24 cellular contexts compared by ENCODE assay signal in the genomic region with DNA sequence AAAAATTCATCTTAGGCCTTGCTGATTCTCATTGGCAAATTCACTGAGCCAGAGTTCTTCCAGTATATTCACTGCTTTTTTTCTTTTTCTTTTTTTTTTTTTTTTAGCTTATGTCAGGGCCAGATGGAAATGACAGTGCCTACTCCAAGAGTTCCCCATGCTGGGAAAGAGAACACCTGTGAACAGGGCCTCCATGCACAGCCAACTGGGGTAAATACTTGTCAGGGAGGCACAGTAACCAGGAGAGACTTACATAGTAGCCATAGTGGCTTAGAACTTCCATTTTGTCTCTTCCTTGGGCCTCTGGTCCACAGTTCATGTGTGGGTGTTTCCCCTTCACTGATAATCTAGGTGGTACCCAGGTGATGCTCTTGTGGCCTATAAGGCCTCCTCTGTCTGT. TPM values are rescaled to one million over a fixed set of nuclear protein-coding genes. Genes with fewer than 3 reads are reported as not detected.
"Had no signal": no experiment of that assay in that cellular context is flagged by ENCODE, and none has a peak within 500 bp of the region (broad histone marks: within the 10 kb centered on the region; RNA-seq: fewer than 3 reads in every experiment).

No MANE protein-coding gene starts in this region.

- ATAC-seq: stimulated activated effector memory CD8-positive, alpha-beta T cell treated with anti-CD3 and anti-CD28 coated beads, Interleukin-12 subunit alpha, Interleukin-12 subunit beta, amount 100 ng/mL, for 72 hours had no signal

- H3K27me3 Mint-ChIP-seq: naive B cell; stimulated activated naive CD8-positive, alpha-beta T cell treated with anti-CD3 and anti-CD28 coated beads, Interleukin-15, Interleukin-2, amounts not matched to agents 100 ng/mL and 50 ng/mL, for 24 hours had no signal

- H3K9me3 ChIP-seq: ovary, prostate gland, sigmoid colon, thoracic aorta, uterus had no signal

- H3K4me3 Mint-ChIP-seq: mesothelial cell of epicardium; naive B cell; nephron; stimulated activated effector memory CD8-positive, alpha-beta T cell treated with anti-CD3 and anti-CD28 coated beads, Interleukin-12 subunit alpha, Interleukin-12 subunit beta, amount 100 ng/mL, for 72 hours; stimulated activated naive CD8-positive, alpha-beta T cell treated with anti-CD3 and anti-CD28 coated beads, Interleukin-15, Interleukin-2, amounts not matched to agents 100 ng/mL and 50 ng/mL, for 24 hours had no signal

- H3K27me3 ChIP-seq: ovary, sigmoid colon, spleen, suprapubic skin, tibial artery, uterus had no signal

- H3K27ac Mint-ChIP-seq: mesothelial cell of epicardium; nephron; stimulated activated effector memory CD8-positive, alpha-beta T cell treated with anti-CD3 and anti-CD28 coated beads, Interleukin-12 subunit alpha, Interleukin-12 subunit beta, amount 100 ng/mL, for 72 hours; stimulated activated naive CD8-positive, alpha-beta T cell treated with anti-CD3 and anti-CD28 coated beads, Interleukin-15, Interleukin-2, amounts not matched to agents 100 ng/mL and 50 ng/mL, for 24 hours had no signal

- DNase-seq: hypothalamus; islet precursor cell; left ventricle myocardium inferior; mesendoderm; naive B cell; ovary; retina; right cardiac atrium; sigmoid colon; small intestine; spleen; stimulated activated CD4-positive, alpha-beta T cell treated with anti-CD3 and anti-CD28 coated beads, Interleukin-4, amount 100 ng/mL, for 24 hours; stimulated activated naive CD4-positive, alpha-beta T cell; tibial artery; trophoblast cell; uterus had no signal

- H3K4me1 ChIP-seq: prostate gland, tibial artery, uterus had no signal

- H3K36me3 ChIP-seq: ovary, prostate gland, uterus had no signal

- H3K4me3 ChIP-seq: left ventricle myocardium inferior, lung, ovary, prostate gland, sigmoid colon, spleen, suprapubic skin, thoracic aorta, tibial artery, uterus had no signal

- H3K27ac ChIP-seq: left ventricle myocardium inferior, ovary, prostate gland, sigmoid colon, spleen, suprapubic skin, thoracic aorta, tibial artery, uterus had no signal

- FAIRE-seq: small intestine had no signal

- H3K4me1 Mint-ChIP-seq: mesothelial cell of epicardium, nephron had no signal

RNA-seq across cellular contexts. Expression of gene ESPNL, which starts 54.6 kb away (rescaled TPM):
- total RNA-seq: left ventricle myocardium inferior had no signal
